9 cellular contexts compared by ENCODE assay signal in the genomic region with DNA sequence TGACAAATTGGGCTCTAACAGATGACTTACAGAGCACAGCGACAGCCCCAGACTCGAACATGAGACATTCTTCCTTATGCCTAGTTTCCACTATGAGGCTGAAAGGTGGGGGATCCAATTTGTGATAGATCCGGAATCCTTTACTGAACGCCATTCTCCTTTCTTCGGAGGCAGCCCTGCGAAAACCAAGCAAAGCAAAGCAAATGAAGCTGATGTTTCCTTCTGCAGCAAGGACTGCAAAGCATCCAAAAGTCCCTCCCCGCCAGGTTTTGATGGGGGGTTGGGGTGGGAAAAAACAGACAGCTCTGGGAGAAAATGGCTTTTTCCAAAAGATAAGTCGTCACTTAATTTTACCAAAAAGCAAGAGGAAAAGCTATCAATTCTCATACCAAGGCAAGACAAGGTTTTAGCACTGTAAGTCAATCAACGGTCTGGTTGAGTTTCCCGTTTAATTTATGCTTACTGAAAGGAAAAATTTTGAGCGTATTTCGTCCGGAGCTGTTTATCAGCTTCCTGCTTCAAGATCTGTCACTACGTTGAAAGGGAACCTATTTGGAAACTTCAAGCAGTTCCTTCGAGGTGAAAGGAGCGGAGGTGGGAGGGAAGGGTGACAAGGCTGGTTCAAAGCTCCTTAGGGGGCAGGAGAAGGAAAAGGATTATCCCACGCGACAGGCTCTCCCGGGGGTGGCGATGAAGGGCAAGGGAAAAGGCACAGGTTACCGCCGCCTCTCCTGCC. TPM values are rescaled to one million over a fixed set of nuclear protein-coding genes. Genes with fewer than 3 reads are reported as not detected.
DNase-seq lines count a peak whose midpoint lies in the region; ATAC-seq, FAIRE-seq and TF ChIP-seq lines count a peak whose summit lies in the region.
"Had no signal": no experiment of that assay in that cellular context is flagged by ENCODE, and none has a peak within 500 bp of the region (broad histone marks: within the 10 kb centered on the region; RNA-seq: fewer than 3 reads in every experiment).

No MANE protein-coding gene starts in this region.

- peak; percentile 35 for DNase-seq in D721Med (ENCODE audit: insufficient read length, low spot score)
- peak; percentile 67 for DNase-seq in SIG-M5 treated with dmso at 0.1 percent for 504 hours (lab: John Stamatoyannopoulos, UW; ENCODE audit: unreplicated experiment)
- peak; percentile 43 for DNase-seq in MCF 10A (ENCODE audit: unreplicated experiment)
- peak in 2 of 3 donors; percentile 10 to 13 for DNase-seq in immature natural killer cell

- POLR2A ChIA-PET in MCF 10A (lab: Yijun Ruan, JAX): interaction anchor here (0.6 to 3.3 kb wide), 32 partner anchors 9 to 1346 kb away, joined by 3 to 103 read pairs (median 4); a partner anchor contains a TSS

- intact Hi-C loops in MCF 10A (cut with micrococcal nuclease): loop anchor here (5.0 kb wide), 1 partner anchor 55 kb away; no protein-coding TSS in a partner anchor

- no peak for FAIRE-seq in D721Med (lab: Jason Lieb, UNC)
- FAIRE-seq: TTC549 had no signal

- BruUV-seq in MCF 10A (replicated peaks; lab: Mats Ljungman, UMichigan): no TSS peak

- H3K4me3 Mint-ChIP-seq in MCF 10A (ENCODE audit: unreplicated experiment) (peak overlapping the region; percentile 98), immature natural killer cell (peak overlapping the region; percentile 93 to 98 (median 95))

- H3K27ac Mint-ChIP-seq in MCF 10A (ENCODE audit: low read depth, unreplicated experiment) (peak overlapping the region; percentile 93), immature natural killer cell (peak overlapping the region; percentile 88 to 98 (median 96))

- H3K27me3 Mint-ChIP-seq in MCF 10A (ENCODE audit: insufficient read depth, unreplicated experiment) (no peaks in the 10 kb centered on the region), immature natural killer cell (ENCODE audit: low read depth in 3 of 3) (peaks cover 9 to 19% (median 17%) of the 10 kb centered on the region in 3 donors)

- H3K9me3 Mint-ChIP-seq in MCF 10A (ENCODE audit: unreplicated experiment): no peaks in the 10 kb centered on the region
- no peaks in the 10 kb centered on the region for H3K9me3 Mint-ChIP-seq in immature natural killer cell

- peaks cover 17% of the 10 kb centered on the region for H3K4me1 Mint-ChIP-seq in MCF 10A (ENCODE audit: insufficient read depth, unreplicated experiment)
- H3K4me1 Mint-ChIP-seq in immature natural killer cell: peaks cover 24 to 44% of the 10 kb centered on the region in 2 donors

- ATAC-seq in HG03354 (IDR thresholded peaks at IDR 0.05; ENCODE audit: poor library complexity, severe bottlenecking, unreplicated experiment) (peak; percentile 1), GM19324 (IDR thresholded peaks at IDR 0.05; ENCODE audit: low FRiP score, unreplicated experiment) (no peak), HG02981 (IDR thresholded peaks at IDR 0.05; ENCODE audit: unreplicated experiment) (no peak)

- no peaks in the 10 kb centered on the region for H3K36me3 Mint-ChIP-seq in MCF 10A (ENCODE audit: insufficient read depth, unreplicated experiment)
- peaks cover 0 to 8% (median 3%) of the 10 kb centered on the region in 3 donors for H3K36me3 Mint-ChIP-seq in immature natural killer cell

- H3K4me3 ChIP-seq in skin epidermis: peak overlapping the region; percentile 66 to 99 (median 93)

- CTCF ChIA-PET in MCF 10A (lab: Yijun Ruan, JAX): interaction anchor here (0.6 to 1.1 kb wide), 2 partner anchors 43 to 45 kb away, joined by 3 read pairs; a partner anchor contains a TSS

- peak overlapping the region; percentile 61 to 97 (median 91) for H3K27ac ChIP-seq in skin epidermis

- no peak for TF ChIP-seq CTCF in D721Med (IDR thresholded peaks at IDR 0.05; ENCODE audit: insufficient read depth, missing control alignments)
- no peak for TF ChIP-seq CTCF in MCF 10A (IDR thresholded peaks at IDR 0.05; ENCODE audit: unreplicated experiment)

RNA-seq across cellular contexts. Expression of a gene that starts 0.9 kb away (rescaled TPM):
- total RNA-seq in MCF 10A (2022): 9.4 and 9.7 TPM in 2 replicates
- 1 to 10 TPM in 2 of 3 donors, under 1 TPM in 1; 0.05 to 7.9 (median 2.1) TPM for polyA plus RNA-seq in immature natural killer cell

RNA-seq across cellular contexts. Expression of a gene that starts 44.6 kb away (rescaled TPM):
- 33.0 and 39.5 TPM in 2 replicates for total RNA-seq in MCF 10A (2022)
- polyA plus RNA-seq in immature natural killer cell: 10 to 100 TPM in 1 of 3 donors, 1 to 10 TPM in 2; 1.3 to 11.6 (median 4.9) TPM

Comparison
In these comparisons a context has a peak if more than half of its experiments do, and no peak if none do; other contexts are left out.
1. DNase-seq: peak in every context shown above with its lines; median percentile 67 in SIG-M5 treated with dmso at 0.1 percent for 504 hours; 43 in MCF 10A; 35 in D721Med; 12 in immature natural killer cell.